Comparison of ENCODE assay signal across 13 cellular contexts in the genomic region with DNA sequence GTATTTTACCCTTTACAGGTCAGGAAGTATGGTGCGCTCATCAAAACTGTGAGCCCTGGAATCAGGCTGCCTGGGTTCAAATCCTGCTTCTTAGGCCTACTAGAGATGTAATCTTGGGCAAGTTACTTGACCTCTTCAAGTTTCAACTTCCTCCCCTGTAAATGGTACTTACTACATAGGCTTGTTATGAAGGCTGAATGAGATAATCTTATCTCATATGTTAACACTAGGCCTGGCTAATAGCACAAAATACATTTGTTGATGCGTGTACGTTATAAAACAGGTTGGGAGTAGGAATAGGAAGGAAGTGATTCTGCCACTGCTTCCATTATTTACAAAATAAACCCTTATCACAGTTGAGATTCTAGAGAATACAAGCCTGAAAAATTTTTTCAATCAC. TPM values are rescaled to one million over a fixed set of nuclear protein-coding genes. Genes with fewer than 3 reads are reported as not detected.
"Had no signal": no experiment of that assay in that cellular context is flagged by ENCODE, and none has a peak within 500 bp of the region (broad histone marks: within the 10 kb centered on the region; RNA-seq: fewer than 3 reads in every experiment).

No MANE protein-coding gene starts in this region.

- H3K27ac Mint-ChIP-seq: activated CD8-positive, alpha-beta T cell treated with anti-CD3 and anti-CD28 coated beads, Interleukin-2, amount 10 ng/mL, durations not matched to agents 7 days and 5 days; activated naive CD4-positive, alpha-beta T cell treated with anti-CD3 and anti-CD28 coated beads for 36 hours; memory B cell had no signal

- H3K4me1 ChIP-seq: esophagus squamous epithelium, transverse colon had no signal

- H3K9me3 ChIP-seq: esophagus squamous epithelium, stomach, transverse colon had no signal

- H3K27ac ChIP-seq: transverse colon had no signal

- H3K27me3 ChIP-seq: esophagus squamous epithelium, stomach, transverse colon had no signal

- DNase-seq: activated CD4-positive, alpha-beta T cell treated with anti-CD3 and anti-CD28 coated beads for 48 hours; activated CD8-positive, alpha-beta memory T cell treated with anti-CD3 and anti-CD28 coated beads, Interleukin-2, amount 50 U/mL, for 48 hours; activated CD8-positive, alpha-beta T cell treated with anti-CD3 and anti-CD28 coated beads, Interleukin-2, amount 10 ng/mL, durations not matched to agents 7 days and 5 days; activated naive CD4-positive, alpha-beta T cell treated with anti-CD3 and anti-CD28 coated beads for 36 hours; esophagus squamous epithelium; foreskin melanocyte; head of caudate nucleus; retina; stimulated activated CD4-positive, alpha-beta T cell treated with anti-CD3 and anti-CD28 coated beads, Interleukin-4, amount 100 ng/mL, for 4 hours; stomach; transverse colon had no signal

- H3K9me3 Mint-ChIP-seq: activated naive CD4-positive, alpha-beta T cell treated with anti-CD3 and anti-CD28 coated beads for 36 hours; memory B cell had no signal

- H3K36me3 ChIP-seq: esophagus squamous epithelium, stomach, transverse colon had no signal

- H3K4me3 Mint-ChIP-seq: activated CD8-positive, alpha-beta T cell treated with anti-CD3 and anti-CD28 coated beads, Interleukin-2, amount 10 ng/mL, durations not matched to agents 7 days and 5 days; activated naive CD4-positive, alpha-beta T cell treated with anti-CD3 and anti-CD28 coated beads for 36 hours; memory B cell had no signal

- H3K4me3 ChIP-seq: esophagus squamous epithelium, stomach, transverse colon had no signal

- H3K36me3 Mint-ChIP-seq: memory B cell had no signal

- ATAC-seq: activated CD8-positive, alpha-beta T cell treated with anti-CD3 and anti-CD28 coated beads, Interleukin-2, amount 10 ng/mL, durations not matched to agents 7 days and 5 days; left lobe of liver had no signal

- H3K4me1 Mint-ChIP-seq: memory B cell had no signal

RNA-seq across cellular contexts. Expression of a gene that starts 1.7 kb away (rescaled TPM):
- total RNA-seq: activated CD8-positive, alpha-beta T cell treated with anti-CD3 and anti-CD28 coated beads, Interleukin-2, amount 10 ng/mL, durations not matched to agents 7 days and 5 days; activated naive CD4-positive, alpha-beta T cell treated with anti-CD3 and anti-CD28 coated beads for 36 hours had no signal
